1 cellular context compared by ENCODE assay signal in the genomic region with DNA sequence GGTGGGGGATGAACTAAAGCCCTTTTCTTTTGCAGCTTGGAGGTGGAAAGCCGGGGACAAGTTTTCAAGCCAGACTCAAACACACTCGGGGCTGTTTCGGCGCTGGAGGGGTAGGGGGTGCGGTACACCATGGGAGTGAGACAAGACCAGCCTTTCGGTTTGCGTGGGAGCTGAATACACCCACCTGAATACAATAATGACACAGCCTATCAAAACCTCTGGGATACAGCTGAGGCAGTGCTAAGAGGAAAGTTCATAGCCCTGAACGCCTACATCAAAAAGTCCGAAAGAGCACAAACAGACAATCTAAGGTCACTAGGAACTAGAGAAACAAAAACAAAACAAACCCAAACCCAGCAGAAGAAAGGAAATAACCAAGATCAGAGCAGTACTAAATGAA.
TF ChIP-seq lines count a peak whose summit lies in the region.

No MANE protein-coding gene starts in this region.

TF ChIP-seq in HepG2, 621 proteins besides CTCF, POLR2A, EP300 and RAD21 (continued from another document):
- TF ChIP-seq, protein P1, sequence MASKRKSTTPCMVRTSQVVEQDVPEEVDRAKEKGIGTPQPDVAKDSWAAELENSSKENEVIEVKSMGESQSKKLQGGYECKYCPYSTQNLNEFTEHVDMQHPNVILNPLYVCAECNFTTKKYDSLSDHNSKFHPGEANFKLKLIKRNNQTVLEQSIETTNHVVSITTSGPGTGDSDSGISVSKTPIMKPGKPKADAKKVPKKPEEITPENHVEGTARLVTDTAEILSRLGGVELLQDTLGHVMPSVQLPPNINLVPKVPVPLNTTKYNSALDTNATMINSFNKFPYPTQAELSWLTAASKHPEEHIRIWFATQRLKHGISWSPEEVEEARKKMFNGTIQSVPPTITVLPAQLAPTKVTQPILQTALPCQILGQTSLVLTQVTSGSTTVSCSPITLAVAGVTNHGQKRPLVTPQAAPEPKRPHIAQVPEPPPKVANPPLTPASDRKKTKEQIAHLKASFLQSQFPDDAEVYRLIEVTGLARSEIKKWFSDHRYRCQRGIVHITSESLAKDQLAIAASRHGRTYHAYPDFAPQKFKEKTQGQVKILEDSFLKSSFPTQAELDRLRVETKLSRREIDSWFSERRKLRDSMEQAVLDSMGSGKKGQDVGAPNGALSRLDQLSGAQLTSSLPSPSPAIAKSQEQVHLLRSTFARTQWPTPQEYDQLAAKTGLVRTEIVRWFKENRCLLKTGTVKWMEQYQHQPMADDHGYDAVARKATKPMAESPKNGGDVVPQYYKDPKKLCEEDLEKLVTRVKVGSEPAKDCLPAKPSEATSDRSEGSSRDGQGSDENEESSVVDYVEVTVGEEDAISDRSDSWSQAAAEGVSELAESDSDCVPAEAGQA (IDR thresholded peaks at IDR 0.05; ENCODE audit: low read depth), result no peak
- TF ChIP-seq, protein P1 (CRISPR knock-in tag; IDR thresholded peaks at IDR 0.05; ENCODE audit: borderline replicate concordance), result no peak
- TF ChIP-seq ZNF607 (CRISPR knock-in tag; IDR thresholded peaks at IDR 0.05; ENCODE audit: borderline replicate concordance) (no peak), BRCA1 (CRISPR knock-in tag; IDR thresholded peaks at IDR 0.05) (no peak), ZNF614 (CRISPR knock-in tag; IDR thresholded peaks at IDR 0.05; ENCODE audit: borderline replicate concordance) (no peak), ZBTB7A (CRISPR knock-in tag; IDR thresholded peaks at IDR 0.05) (no peak), GTF2F1 (IDR thresholded peaks at IDR 0.05; ENCODE audit: low read length) (no peak), ZNF782 (CRISPR knock-in tag; IDR thresholded peaks at IDR 0.05; ENCODE audit: borderline replicate concordance) (no peak), HOXA7 (CRISPR knock-in tag; IDR thresholded peaks at IDR 0.05) (no peak), CCAR2 (optimal IDR thresholded peaks at IDR 0.05; ENCODE audit: low read depth, low read length) (no peak), ZNF333 (CRISPR knock-in tag; IDR thresholded peaks at IDR 0.05; ENCODE audit: borderline replicate concordance) (no peak), IKZF1 (IDR thresholded peaks at IDR 0.05) (no peak), ZNF501 (CRISPR knock-in tag; IDR thresholded peaks at IDR 0.05) (no peak)
- TF ChIP-seq, protein P2, sequence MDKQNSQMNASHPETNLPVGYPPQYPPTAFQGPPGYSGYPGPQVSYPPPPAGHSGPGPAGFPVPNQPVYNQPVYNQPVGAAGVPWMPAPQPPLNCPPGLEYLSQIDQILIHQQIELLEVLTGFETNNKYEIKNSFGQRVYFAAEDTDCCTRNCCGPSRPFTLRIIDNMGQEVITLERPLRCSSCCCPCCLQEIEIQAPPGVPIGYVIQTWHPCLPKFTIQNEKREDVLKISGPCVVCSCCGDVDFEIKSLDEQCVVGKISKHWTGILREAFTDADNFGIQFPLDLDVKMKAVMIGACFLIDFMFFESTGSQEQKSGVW (CRISPR knock-in tag; IDR thresholded peaks at IDR 0.05; ENCODE audit: borderline replicate concordance), result no peak
- TF ChIP-seq, protein P3, sequence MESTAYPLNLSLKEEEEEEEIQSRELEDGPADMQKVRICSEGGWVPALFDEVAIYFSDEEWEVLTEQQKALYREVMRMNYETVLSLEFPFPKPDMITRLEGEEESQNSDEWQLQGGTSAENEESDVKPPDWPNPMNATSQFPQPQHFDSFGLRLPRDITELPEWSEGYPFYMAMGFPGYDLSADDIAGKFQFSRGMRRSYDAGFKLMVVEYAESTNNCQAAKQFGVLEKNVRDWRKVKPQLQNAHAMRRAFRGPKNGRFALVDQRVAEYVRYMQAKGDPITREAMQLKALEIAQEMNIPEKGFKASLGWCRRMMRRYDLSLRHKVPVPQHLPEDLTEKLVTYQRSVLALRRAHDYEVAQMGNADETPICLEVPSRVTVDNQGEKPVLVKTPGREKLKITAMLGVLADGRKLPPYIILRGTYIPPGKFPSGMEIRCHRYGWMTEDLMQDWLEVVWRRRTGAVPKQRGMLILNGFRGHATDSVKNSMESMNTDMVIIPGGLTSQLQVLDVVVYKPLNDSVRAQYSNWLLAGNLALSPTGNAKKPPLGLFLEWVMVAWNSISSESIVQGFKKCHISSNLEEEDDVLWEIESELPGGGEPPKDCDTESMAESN (CRISPR knock-in tag; conservative IDR thresholded peaks at IDR 0.05), result no peak
- TF ChIP-seq, protein P4, sequence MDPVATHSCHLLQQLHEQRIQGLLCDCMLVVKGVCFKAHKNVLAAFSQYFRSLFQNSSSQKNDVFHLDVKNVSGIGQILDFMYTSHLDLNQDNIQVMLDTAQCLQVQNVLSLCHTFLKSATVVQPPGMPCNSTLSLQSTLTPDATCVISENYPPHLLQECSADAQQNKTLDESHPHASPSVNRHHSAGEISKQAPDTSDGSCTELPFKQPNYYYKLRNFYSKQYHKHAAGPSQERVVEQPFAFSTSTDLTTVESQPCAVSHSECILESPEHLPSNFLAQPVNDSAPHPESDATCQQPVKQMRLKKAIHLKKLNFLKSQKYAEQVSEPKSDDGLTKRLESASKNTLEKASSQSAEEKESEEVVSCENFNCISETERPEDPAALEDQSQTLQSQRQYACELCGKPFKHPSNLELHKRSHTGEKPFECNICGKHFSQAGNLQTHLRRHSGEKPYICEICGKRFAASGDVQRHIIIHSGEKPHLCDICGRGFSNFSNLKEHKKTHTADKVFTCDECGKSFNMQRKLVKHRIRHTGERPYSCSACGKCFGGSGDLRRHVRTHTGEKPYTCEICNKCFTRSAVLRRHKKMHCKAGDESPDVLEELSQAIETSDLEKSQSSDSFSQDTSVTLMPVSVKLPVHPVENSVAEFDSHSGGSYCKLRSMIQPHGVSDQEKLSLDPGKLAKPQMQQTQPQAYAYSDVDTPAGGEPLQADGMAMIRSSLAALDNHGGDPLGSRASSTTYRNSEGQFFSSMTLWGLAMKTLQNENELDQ (CRISPR knock-in tag; IDR thresholded peaks at IDR 0.05; ENCODE audit: borderline replicate concordance), result no peak
- TF ChIP-seq, protein P5, sequence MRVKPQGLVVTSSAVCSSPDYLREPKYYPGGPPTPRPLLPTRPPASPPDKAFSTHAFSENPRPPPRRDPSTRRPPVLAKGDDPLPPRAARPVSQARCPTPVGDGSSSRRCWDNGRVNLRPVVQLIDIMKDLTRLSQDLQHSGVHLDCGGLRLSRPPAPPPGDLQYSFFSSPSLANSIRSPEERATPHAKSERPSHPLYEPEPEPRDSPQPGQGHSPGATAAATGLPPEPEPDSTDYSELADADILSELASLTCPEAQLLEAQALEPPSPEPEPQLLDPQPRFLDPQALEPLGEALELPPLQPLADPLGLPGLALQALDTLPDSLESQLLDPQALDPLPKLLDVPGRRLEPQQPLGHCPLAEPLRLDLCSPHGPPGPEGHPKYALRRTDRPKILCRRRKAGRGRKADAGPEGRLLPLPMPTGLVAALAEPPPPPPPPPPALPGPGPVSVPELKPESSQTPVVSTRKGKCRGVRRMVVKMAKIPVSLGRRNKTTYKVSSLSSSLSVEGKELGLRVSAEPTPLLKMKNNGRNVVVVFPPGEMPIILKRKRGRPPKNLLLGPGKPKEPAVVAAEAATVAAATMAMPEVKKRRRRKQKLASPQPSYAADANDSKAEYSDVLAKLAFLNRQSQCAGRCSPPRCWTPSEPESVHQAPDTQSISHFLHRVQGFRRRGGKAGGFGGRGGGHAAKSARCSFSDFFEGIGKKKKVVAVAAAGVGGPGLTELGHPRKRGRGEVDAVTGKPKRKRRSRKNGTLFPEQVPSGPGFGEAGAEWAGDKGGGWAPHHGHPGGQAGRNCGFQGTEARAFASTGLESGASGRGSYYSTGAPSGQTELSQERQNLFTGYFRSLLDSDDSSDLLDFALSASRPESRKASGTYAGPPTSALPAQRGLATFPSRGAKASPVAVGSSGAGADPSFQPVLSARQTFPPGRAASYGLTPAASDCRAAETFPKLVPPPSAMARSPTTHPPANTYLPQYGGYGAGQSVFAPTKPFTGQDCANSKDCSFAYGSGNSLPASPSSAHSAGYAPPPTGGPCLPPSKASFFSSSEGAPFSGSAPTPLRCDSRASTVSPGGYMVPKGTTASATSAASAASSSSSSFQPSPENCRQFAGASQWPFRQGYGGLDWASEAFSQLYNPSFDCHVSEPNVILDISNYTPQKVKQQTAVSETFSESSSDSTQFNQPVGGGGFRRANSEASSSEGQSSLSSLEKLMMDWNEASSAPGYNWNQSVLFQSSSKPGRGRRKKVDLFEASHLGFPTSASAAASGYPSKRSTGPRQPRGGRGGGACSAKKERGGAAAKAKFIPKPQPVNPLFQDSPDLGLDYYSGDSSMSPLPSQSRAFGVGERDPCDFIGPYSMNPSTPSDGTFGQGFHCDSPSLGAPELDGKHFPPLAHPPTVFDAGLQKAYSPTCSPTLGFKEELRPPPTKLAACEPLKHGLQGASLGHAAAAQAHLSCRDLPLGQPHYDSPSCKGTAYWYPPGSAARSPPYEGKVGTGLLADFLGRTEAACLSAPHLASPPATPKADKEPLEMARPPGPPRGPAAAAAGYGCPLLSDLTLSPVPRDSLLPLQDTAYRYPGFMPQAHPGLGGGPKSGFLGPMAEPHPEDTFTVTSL (CRISPR knock-in tag; IDR thresholded peaks at IDR 0.05; ENCODE audit: borderline replicate concordance), result no peak
